17 cellular contexts compared by ENCODE assay signal in genomic region chr10:23432161-23432560, GRCh38. TPM values are rescaled to one million over a fixed set of nuclear protein-coding genes. Genes with fewer than 3 reads are reported as not detected.
DNase-seq lines count a peak whose midpoint lies in the region; ATAC-seq and TF ChIP-seq lines count a peak whose summit lies in the region.
"Had no signal": no experiment of that assay in that cellular context is flagged by ENCODE, and none has a peak within 500 bp of the region (broad histone marks: within the 10 kb centered on the region; RNA-seq: fewer than 3 reads in every experiment).

No MANE protein-coding gene starts in this region.

- intact Hi-C loops in mucosa of descending colon (cut with DNase I, micrococcal nuclease): no loop called here

- peaks cover 4% of the 10 kb centered on the region for H3K4me1 ChIP-seq in mucosa of descending colon (ENCODE audit: low read depth)
- H3K4me1 ChIP-seq: neural progenitor cell had no signal

- ATAC-seq in mucosa of descending colon: peak; percentile 99
- ATAC-seq in GM21723 (IDR thresholded peaks at IDR 0.05; ENCODE audit: unreplicated experiment): no peak
- ATAC-seq in HG03457 (IDR thresholded peaks at IDR 0.05; ENCODE audit: unreplicated experiment): no peak
- ATAC-seq: K562; stimulated activated naive CD8-positive, alpha-beta T cell treated with anti-CD3 and anti-CD28 coated beads, Interleukin-15, amount 100 ng/mL, for 72 hours had no signal

- no peak overlapping the region for H3K4me3 ChIP-seq in mucosa of descending colon
- H3K4me3 ChIP-seq: K562, neural progenitor cell had no signal

- no peaks in the 10 kb centered on the region for H3K9me3 ChIP-seq in mucosa of descending colon

- DNase-seq in AG08395 (ENCODE audit: low spot score) (peak; percentile 2), HT1080 (ENCODE audit: low read depth) (peak; percentile 7), epithelial cell of prostate (ENCODE audit: low read depth, low spot score) (peak; percentile 40), mucosa of descending colon (peak in 1 of 3 donors; percentile 44), SHP77 (lab: John Stamatoyannopoulos, UW) (no peak), NCI-H2107 treated with DMSO at 0.1 percent for 48 hours (lab: John Stamatoyannopoulos, UW; ENCODE audit: unreplicated experiment) (no peak)
- DNase-seq: CD4-positive, alpha-beta T cell; DMS79 treated with DMSO at 0.1 percent for 48 hours; foreskin melanocyte; hypothalamus; NCI-H187 treated with DMSO at 0.1 percent for 48 hours; NCI-H510A; stimulated activated naive CD8-positive, alpha-beta T cell treated with anti-CD3 and anti-CD28 coated beads, Interleukin-15, amount 100 ng/mL, for 72 hours had no signal

- TF ChIP-seq CTCF in mucosa of descending colon (IDR thresholded peaks at IDR 0.05): no peak

- H3K36me3 ChIP-seq in mucosa of descending colon (ENCODE audit: low read depth): no peaks in the 10 kb centered on the region
- H3K36me3 ChIP-seq: neural progenitor cell had no signal

- peak overlapping the region; percentile 64 for H3K27ac ChIP-seq in epithelial cell of prostate
- H3K27ac ChIP-seq: neural progenitor cell had no signal

RNA-seq across cellular contexts. Expression of gene OTUD1, which starts 6.7 kb away (rescaled TPM):
- 1.9 and 2.0 TPM in 2 replicates for total RNA-seq in HT1080 (2014; rRNA removed; shearing (Covaris generic))
- 4.3 and 5.4 TPM in 2 replicates for polyA plus RNA-seq in HT1080 (2015; cell fraction: cytosol; rRNA removed)
- 3.7 and 4.1 TPM in 2 replicates for polyA plus RNA-seq in HT1080 (2015; cell fraction: nucleus; rRNA removed)
- total RNA-seq in mucosa of descending colon: 10 to 100 TPM; 11.6 to 15.7 (median 15.1) TPM

Comparison
In these comparisons a context has a peak if more than half of its experiments do, and no peak if none do; other contexts are left out.
1. DNase-seq: peak in AG08395 (single experiment), HT1080 (single experiment) and epithelial cell of prostate (single experiment); none in SHP77 (0 of 2) and NCI-H2107 treated with DMSO at 0.1 percent for 48 hours (single experiment).